1 cellular context compared by ENCODE assay signal in genomic region chr10:42665181-42665979, GRCh38.
TF ChIP-seq lines count a peak whose summit lies in the region.
"Not testable (repeated sequence)": the region's sequence is repeated elsewhere in the genome, so short reads cannot be mapped to it uniquely, and the experiment has no call there.

No MANE protein-coding gene starts in this region.

TF ChIP-seq in HepG2, 621 proteins besides CTCF, POLR2A, EP300 and RAD21 (continued from another document and continues in another):
- TF ChIP-seq, protein P1, sequence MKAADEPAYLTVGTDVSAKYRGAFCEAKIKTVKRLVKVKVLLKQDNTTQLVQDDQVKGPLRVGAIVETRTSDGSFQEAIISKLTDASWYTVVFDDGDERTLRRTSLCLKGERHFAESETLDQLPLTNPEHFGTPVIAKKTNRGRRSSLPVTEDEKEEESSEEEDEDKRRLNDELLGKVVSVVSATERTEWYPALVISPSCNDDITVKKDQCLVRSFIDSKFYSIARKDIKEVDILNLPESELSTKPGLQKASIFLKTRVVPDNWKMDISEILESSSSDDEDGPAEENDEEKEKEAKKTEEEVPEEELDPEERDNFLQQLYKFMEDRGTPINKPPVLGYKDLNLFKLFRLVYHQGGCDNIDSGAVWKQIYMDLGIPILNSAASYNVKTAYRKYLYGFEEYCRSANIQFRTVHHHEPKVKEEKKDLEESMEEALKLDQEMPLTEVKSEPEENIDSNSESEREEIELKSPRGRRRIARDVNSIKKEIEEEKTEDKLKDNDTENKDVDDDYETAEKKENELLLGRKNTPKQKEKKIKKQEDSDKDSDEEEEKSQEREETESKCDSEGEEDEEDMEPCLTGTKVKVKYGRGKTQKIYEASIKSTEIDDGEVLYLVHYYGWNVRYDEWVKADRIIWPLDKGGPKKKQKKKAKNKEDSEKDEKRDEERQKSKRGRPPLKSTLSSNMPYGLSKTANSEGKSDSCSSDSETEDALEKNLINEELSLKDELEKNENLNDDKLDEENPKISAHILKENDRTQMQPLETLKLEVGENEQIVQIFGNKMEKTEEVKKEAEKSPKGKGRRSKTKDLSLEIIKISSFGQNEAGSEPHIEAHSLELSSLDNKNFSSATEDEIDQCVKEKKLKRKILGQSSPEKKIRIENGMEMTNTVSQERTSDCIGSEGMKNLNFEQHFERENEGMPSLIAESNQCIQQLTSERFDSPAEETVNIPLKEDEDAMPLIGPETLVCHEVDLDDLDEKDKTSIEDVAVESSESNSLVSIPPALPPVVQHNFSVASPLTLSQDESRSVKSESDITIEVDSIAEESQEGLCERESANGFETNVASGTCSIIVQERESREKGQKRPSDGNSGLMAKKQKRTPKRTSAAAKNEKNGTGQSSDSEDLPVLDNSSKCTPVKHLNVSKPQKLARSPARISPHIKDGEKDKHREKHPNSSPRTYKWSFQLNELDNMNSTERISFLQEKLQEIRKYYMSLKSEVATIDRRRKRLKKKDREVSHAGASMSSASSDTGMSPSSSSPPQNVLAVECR (CRISPR knock-in tag; IDR thresholded peaks at IDR 0.05; ENCODE audit: borderline replicate concordance): peak; percentile 61; the same call in 1 of the 2 replicates
- TF ChIP-seq ZNF552 (CRISPR knock-in tag; IDR thresholded peaks at IDR 0.05; ENCODE audit: borderline replicate concordance): peak; percentile 49; the same call in 1 of the 2 replicates
- TF ChIP-seq, protein P2, sequence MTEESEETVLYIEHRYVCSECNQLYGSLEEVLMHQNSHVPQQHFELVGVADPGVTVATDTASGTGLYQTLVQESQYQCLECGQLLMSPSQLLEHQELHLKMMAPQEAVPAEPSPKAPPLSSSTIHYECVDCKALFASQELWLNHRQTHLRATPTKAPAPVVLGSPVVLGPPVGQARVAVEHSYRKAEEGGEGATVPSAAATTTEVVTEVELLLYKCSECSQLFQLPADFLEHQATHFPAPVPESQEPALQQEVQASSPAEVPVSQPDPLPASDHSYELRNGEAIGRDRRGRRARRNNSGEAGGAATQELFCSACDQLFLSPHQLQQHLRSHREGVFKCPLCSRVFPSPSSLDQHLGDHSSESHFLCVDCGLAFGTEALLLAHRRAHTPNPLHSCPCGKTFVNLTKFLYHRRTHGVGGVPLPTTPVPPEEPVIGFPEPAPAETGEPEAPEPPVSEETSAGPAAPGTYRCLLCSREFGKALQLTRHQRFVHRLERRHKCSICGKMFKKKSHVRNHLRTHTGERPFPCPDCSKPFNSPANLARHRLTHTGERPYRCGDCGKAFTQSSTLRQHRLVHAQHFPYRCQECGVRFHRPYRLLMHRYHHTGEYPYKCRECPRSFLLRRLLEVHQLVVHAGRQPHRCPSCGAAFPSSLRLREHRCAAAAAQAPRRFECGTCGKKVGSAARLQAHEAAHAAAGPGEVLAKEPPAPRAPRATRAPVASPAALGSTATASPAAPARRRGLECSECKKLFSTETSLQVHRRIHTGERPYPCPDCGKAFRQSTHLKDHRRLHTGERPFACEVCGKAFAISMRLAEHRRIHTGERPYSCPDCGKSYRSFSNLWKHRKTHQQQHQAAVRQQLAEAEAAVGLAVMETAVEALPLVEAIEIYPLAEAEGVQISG (CRISPR knock-in tag; IDR thresholded peaks at IDR 0.05): 0 out of 2 replicates have a peak, but pooled peaks have one; percentile 25
- peak; percentile 54 for TF ChIP-seq SALL1 (CRISPR knock-in tag; IDR thresholded peaks at IDR 0.05)
- TF ChIP-seq HNF4A (CRISPR knock-in tag; IDR thresholded peaks at IDR 0.05): peak; percentile 62
- peak; percentile 82; the same call in 1 of the 2 replicates for TF ChIP-seq KDM5B (CRISPR knock-in tag; IDR thresholded peaks at IDR 0.05; ENCODE audit: borderline replicate concordance)
- 0 out of 2 replicates have a peak, but pooled peaks have one; percentile 8 for TF ChIP-seq STAG1 (CRISPR knock-in tag; IDR thresholded peaks at IDR 0.05)
- peak; percentile 42; the same call in 1 of the 2 replicates for TF ChIP-seq NR2C2 (CRISPR knock-in tag; IDR thresholded peaks at IDR 0.05; ENCODE audit: borderline replicate concordance)
- TF ChIP-seq YY1 (IDR thresholded peaks at IDR 0.05; ENCODE audit: insufficient read depth, insufficient replicate concordance, low read depth, low read length): peak; percentile 24
- TF ChIP-seq GABPB1 (CRISPR knock-in tag; IDR thresholded peaks at IDR 0.05): peak; percentile 44; the same call in 1 of the 2 replicates
- peak; percentile 67 for TF ChIP-seq TBX2 (CRISPR knock-in tag; IDR thresholded peaks at IDR 0.05; ENCODE audit: borderline replicate concordance)
- peak; percentile 53; the same call in 1 of the 2 replicates for TF ChIP-seq FOXC1 (CRISPR knock-in tag; IDR thresholded peaks at IDR 0.05; ENCODE audit: borderline replicate concordance)
- TF ChIP-seq RXRA (CRISPR knock-in tag; IDR thresholded peaks at IDR 0.05): peak; percentile 63
- peak; percentile 59; the same call in 1 of the 2 replicates for TF ChIP-seq CBX5 (CRISPR knock-in tag; IDR thresholded peaks at IDR 0.05; ENCODE audit: borderline replicate concordance)
- peak; percentile 74; the same call in 1 of the 2 replicates for TF ChIP-seq POGZ (CRISPR knock-in tag; IDR thresholded peaks at IDR 0.05)
- peak in 1 of 2 experiments; percentile 47; a peak in 1 of 4 replicates for TF ChIP-seq HMGXB4 (CRISPR knock-in tag; IDR thresholded peaks at IDR 0.05; ENCODE audit: borderline replicate concordance in 1 of 2, low read depth in 1 of 2)
- peak; percentile 40 for TF ChIP-seq MED8 (CRISPR knock-in tag; IDR thresholded peaks at IDR 0.05; ENCODE audit: insufficient replicate concordance)
- TF ChIP-seq ZNF556 (CRISPR knock-in tag; IDR thresholded peaks at IDR 0.05; ENCODE audit: borderline replicate concordance): peak; percentile 37; the same call in 1 of the 2 replicates
- TF ChIP-seq CEBPG (CRISPR knock-in tag; IDR thresholded peaks at IDR 0.05): peak; percentile 79
- TF ChIP-seq ATF7 (IDR thresholded peaks at IDR 0.05); SOX6 (IDR thresholded peaks at IDR 0.05); MAZ (IDR thresholded peaks at IDR 0.05; ENCODE audit: borderline replicate concordance, low read depth, low read length); LCORL (IDR thresholded peaks at IDR 0.05): not testable (repeated sequence)
- TF ChIP-seq ATF7 (CRISPR knock-in tag; IDR thresholded peaks at IDR 0.05): peak; percentile 27; the same call in 1 of the 2 replicates
- TF ChIP-seq SOX6 (CRISPR knock-in tag; IDR thresholded peaks at IDR 0.05): peak; percentile 78
- peak; percentile 19; the same call in 1 of the 2 replicates for TF ChIP-seq RXRB (CRISPR knock-in tag; IDR thresholded peaks at IDR 0.05; ENCODE audit: borderline replicate concordance)
- TF ChIP-seq ZNF501 (CRISPR knock-in tag; IDR thresholded peaks at IDR 0.05): 0 out of 2 replicates have a peak, but pooled peaks have one; percentile 51
- peak; percentile 38; the same call in 1 of the 2 replicates for TF ChIP-seq MAZ (CRISPR knock-in tag; IDR thresholded peaks at IDR 0.05; ENCODE audit: low read depth)
- peak; percentile 29; the same call in 1 of the 2 replicates for TF ChIP-seq TAF1 (CRISPR knock-in tag; IDR thresholded peaks at IDR 0.05)
- 0 out of 2 replicates have a peak, but pooled peaks have one; percentile 8 for TF ChIP-seq ZSCAN31 (CRISPR knock-in tag; IDR thresholded peaks at IDR 0.05; ENCODE audit: low read depth)
- TF ChIP-seq KIAA2018 (CRISPR knock-in tag; IDR thresholded peaks at IDR 0.05; ENCODE audit: borderline replicate concordance): 0 out of 2 replicates have a peak, but pooled peaks have one; percentile 38
- TF ChIP-seq SP5 (CRISPR knock-in tag; IDR thresholded peaks at IDR 0.05; ENCODE audit: borderline replicate concordance, low read depth): peak; percentile 89
- TF ChIP-seq, protein P3, sequence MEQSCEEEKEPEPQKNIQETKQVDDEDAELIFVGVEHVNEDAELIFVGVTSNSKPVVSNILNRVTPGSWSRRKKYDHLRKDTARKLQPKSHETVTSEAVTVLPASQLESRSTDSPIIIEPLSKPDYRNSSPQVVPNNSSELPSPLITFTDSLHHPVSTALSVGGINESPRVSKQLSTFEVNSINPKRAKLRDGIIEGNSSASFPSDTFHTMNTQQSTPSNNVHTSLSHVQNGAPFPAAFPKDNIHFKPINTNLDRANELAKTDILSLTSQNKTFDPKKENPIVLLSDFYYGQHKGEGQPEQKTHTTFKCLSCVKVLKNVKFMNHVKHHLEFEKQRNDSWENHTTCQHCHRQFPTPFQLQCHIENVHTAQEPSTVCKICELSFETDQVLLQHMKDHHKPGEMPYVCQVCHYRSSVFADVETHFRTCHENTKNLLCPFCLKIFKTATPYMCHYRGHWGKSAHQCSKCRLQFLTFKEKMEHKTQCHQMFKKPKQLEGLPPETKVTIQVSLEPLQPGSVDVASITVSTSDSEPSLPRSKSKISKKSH (CRISPR knock-in tag; IDR thresholded peaks at IDR 0.05; ENCODE audit: borderline replicate concordance): peak; percentile 65; the same call in 1 of the 2 replicates
- TF ChIP-seq, protein P4, sequence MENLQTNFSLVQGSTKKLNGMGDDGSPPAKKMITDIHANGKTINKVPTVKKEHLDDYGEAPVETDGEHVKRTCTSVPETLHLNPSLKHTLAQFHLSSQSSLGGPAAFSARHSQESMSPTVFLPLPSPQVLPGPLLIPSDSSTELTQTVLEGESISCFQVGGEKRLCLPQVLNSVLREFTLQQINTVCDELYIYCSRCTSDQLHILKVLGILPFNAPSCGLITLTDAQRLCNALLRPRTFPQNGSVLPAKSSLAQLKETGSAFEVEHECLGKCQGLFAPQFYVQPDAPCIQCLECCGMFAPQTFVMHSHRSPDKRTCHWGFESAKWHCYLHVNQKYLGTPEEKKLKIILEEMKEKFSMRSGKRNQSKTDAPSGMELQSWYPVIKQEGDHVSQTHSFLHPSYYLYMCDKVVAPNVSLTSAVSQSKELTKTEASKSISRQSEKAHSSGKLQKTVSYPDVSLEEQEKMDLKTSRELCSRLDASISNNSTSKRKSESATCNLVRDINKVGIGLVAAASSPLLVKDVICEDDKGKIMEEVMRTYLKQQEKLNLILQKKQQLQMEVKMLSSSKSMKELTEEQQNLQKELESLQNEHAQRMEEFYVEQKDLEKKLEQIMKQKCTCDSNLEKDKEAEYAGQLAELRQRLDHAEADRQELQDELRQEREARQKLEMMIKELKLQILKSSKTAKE (CRISPR knock-in tag; IDR thresholded peaks at IDR 0.05; ENCODE audit: borderline replicate concordance): 0 out of 2 replicates have a peak, but pooled peaks have one; percentile 24
- peak; percentile 82 for TF ChIP-seq HIVEP1 (CRISPR knock-in tag; IDR thresholded peaks at IDR 0.05)
- TF ChIP-seq LCORL (CRISPR knock-in tag; IDR thresholded peaks at IDR 0.05): peak; percentile 47; the same call in 1 of the 2 replicates
